Comparison of ENCODE assay signal across 1 cellular context in the genomic region with DNA sequence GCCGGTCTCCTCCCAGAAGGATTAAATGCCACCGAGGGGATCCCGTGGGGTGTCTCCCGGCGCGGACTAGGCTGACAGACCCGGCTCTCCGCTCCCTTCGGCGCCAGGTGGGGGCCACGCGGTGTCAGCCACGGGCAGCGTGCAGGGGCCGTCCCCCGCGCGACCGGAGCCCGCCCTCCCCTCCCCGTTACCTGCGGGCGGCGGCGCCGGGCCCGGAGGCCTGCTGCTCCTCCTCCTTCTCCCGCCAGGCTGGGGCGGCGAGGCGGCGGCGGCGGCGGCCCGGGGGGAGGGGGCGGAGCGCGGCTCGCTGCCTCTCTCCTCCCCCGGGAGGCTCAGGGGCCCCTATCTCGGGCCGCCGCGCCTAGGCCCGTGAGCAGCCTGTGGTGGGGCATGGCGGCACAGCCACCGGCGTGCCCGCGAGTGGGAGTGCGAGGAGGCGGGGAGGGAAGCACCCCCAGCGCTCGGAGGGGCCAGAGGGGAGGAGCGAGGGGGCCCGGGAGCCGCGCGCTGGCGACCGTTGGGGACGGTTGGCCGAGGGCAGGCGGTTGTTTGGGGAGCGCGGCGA.
TF ChIP-seq lines count a peak whose summit lies in the region.

No MANE protein-coding gene starts in this region.

TF ChIP-seq in K562, 482 proteins besides CTCF, POLR2A, EP300 and RAD21 (continued from another document and continues in another):
- TF ChIP-seq, protein P1, sequence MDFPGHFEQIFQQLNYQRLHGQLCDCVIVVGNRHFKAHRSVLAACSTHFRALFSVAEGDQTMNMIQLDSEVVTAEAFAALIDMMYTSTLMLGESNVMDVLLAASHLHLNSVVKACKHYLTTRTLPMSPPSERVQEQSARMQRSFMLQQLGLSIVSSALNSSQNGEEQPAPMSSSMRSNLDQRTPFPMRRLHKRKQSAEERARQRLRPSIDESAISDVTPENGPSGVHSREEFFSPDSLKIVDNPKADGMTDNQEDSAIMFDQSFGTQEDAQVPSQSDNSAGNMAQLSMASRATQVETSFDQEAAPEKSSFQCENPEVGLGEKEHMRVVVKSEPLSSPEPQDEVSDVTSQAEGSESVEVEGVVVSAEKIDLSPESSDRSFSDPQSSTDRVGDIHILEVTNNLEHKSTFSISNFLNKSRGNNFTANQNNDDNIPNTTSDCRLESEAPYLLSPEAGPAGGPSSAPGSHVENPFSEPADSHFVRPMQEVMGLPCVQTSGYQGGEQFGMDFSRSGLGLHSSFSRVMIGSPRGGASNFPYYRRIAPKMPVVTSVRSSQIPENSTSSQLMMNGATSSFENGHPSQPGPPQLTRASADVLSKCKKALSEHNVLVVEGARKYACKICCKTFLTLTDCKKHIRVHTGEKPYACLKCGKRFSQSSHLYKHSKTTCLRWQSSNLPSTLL (IDR thresholded peaks at IDR 0.05), result no peak
- TF ChIP-seq, protein P2, sequence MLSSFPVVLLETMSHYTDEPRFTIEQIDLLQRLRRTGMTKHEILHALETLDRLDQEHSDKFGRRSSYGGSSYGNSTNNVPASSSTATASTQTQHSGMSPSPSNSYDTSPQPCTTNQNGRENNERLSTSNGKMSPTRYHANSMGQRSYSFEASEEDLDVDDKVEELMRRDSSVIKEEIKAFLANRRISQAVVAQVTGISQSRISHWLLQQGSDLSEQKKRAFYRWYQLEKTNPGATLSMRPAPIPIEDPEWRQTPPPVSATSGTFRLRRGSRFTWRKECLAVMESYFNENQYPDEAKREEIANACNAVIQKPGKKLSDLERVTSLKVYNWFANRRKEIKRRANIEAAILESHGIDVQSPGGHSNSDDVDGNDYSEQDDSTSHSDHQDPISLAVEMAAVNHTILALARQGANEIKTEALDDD (IDR thresholded peaks at IDR 0.05), result no peak
- no peak for TF ChIP-seq TFAM (CRISPR knock-in tag; conservative IDR thresholded peaks at IDR 0.05)
- TF ChIP-seq, protein P3, sequence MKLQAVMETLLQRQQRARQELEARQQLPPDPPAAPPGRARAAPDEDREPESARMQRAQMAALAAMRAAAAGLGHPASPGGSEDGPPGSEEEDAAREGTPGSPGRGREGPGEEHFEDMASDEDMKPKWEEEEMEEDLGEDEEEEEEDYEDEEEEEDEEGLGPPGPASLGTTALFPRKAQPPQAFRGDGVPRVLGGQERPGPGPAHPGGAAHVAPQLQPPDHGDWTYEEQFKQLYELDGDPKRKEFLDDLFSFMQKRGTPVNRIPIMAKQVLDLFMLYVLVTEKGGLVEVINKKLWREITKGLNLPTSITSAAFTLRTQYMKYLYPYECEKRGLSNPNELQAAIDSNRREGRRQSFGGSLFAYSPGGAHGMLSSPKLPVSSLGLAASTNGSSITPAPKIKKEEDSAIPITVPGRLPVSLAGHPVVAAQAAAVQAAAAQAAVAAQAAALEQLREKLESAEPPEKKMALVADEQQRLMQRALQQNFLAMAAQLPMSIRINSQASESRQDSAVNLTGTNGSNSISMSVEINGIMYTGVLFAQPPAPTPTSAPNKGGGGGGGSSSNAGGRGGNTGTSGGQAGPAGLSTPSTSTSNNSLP (IDR thresholded peaks at IDR 0.05; ENCODE audit: borderline replicate concordance, low read depth, low read length), result no peak
- TF ChIP-seq MED1 (CRISPR knock-in tag; IDR thresholded peaks at IDR 0.05; ENCODE audit: borderline replicate concordance), result no peak
- TF ChIP-seq, protein P4, sequence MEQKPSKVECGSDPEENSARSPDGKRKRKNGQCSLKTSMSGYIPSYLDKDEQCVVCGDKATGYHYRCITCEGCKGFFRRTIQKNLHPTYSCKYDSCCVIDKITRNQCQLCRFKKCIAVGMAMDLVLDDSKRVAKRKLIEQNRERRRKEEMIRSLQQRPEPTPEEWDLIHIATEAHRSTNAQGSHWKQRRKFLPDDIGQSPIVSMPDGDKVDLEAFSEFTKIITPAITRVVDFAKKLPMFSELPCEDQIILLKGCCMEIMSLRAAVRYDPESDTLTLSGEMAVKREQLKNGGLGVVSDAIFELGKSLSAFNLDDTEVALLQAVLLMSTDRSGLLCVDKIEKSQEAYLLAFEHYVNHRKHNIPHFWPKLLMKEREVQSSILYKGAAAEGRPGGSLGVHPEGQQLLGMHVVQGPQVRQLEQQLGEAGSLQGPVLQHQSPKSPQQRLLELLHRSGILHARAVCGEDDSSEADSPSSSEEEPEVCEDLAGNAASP (IDR thresholded peaks at IDR 0.05), result no peak
- TF ChIP-seq ZNF174 (CRISPR knock-in tag; IDR thresholded peaks at IDR 0.05), result no peak
- TF ChIP-seq, protein P5, sequence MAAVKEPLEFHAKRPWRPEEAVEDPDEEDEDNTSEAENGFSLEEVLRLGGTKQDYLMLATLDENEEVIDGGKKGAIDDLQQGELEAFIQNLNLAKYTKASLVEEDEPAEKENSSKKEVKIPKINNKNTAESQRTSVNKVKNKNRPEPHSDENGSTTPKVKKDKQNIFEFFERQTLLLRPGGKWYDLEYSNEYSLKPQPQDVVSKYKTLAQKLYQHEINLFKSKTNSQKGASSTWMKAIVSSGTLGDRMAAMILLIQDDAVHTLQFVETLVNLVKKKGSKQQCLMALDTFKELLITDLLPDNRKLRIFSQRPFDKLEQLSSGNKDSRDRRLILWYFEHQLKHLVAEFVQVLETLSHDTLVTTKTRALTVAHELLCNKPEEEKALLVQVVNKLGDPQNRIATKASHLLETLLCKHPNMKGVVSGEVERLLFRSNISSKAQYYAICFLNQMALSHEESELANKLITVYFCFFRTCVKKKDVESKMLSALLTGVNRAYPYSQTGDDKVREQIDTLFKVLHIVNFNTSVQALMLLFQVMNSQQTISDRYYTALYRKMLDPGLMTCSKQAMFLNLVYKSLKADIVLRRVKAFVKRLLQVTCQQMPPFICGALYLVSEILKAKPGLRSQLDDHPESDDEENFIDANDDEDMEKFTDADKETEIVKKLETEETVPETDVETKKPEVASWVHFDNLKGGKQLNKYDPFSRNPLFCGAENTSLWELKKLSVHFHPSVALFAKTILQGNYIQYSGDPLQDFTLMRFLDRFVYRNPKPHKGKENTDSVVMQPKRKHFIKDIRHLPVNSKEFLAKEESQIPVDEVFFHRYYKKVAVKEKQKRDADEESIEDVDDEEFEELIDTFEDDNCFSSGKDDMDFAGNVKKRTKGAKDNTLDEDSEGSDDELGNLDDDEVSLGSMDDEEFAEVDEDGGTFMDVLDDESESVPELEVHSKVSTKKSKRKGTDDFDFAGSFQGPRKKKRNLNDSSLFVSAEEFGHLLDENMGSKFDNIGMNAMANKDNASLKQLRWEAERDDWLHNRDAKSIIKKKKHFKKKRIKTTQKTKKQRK (IDR thresholded peaks at IDR 0.05; ENCODE audit: borderline replicate concordance, low read depth, low read length), result no peak
- TF ChIP-seq NFIC (IDR thresholded peaks at IDR 0.05), result no peak
- no peak for TF ChIP-seq FOXA3 (CRISPR knock-in tag; conservative IDR thresholded peaks at IDR 0.05 in 1 of 2, IDR thresholded peaks at IDR 0.05 in 1 of 2)
- TF ChIP-seq RAD51 (IDR thresholded peaks at IDR 0.05; ENCODE audit: borderline replicate concordance, low read depth), result no peak
- no peak for TF ChIP-seq BRD9 (IDR thresholded peaks at IDR 0.05; ENCODE audit: low read depth, partially characterized antibody)
- TF ChIP-seq POLR2AphosphoS5 (IDR thresholded peaks at IDR 0.05; ENCODE audit: control insufficient read depth, insufficient read depth, low read depth, low read length), result no peak
- TF ChIP-seq SMAD1 (IDR thresholded peaks at IDR 0.05; ENCODE audit: low read depth, low read length, partially characterized antibody), result no peak
- no peak for TF ChIP-seq CBX2 (IDR thresholded peaks at IDR 0.05; ENCODE audit: insufficient read depth, low read length, poor library complexity, severe bottlenecking)
- TF ChIP-seq EWSR1 (IDR thresholded peaks at IDR 0.05; ENCODE audit: borderline replicate concordance, low read depth, partially characterized antibody), result no peak
- TF ChIP-seq PTTG1 (tag; IDR thresholded peaks at IDR 0.05; ENCODE audit: low read depth), result no peak
- TF ChIP-seq OTX1 (CRISPR knock-in tag; IDR thresholded peaks at IDR 0.05), result no peak
- peak; percentile 42; the same call in 1 of the 2 replicates for TF ChIP-seq SIN3B (IDR thresholded peaks at IDR 0.05; ENCODE audit: low read depth)
- no peak for TF ChIP-seq MIER1 (IDR thresholded peaks at IDR 0.05; ENCODE audit: low read depth)
- TF ChIP-seq, protein P6, sequence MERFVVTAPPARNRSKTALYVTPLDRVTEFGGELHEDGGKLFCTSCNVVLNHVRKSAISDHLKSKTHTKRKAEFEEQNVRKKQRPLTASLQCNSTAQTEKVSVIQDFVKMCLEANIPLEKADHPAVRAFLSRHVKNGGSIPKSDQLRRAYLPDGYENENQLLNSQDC (CRISPR knock-in tag; IDR thresholded peaks at IDR 0.05), result no peak
- TF ChIP-seq CAMTA2 (CRISPR knock-in tag; conservative IDR thresholded peaks at IDR 0.05), result no peak
- TF ChIP-seq, protein P7, sequence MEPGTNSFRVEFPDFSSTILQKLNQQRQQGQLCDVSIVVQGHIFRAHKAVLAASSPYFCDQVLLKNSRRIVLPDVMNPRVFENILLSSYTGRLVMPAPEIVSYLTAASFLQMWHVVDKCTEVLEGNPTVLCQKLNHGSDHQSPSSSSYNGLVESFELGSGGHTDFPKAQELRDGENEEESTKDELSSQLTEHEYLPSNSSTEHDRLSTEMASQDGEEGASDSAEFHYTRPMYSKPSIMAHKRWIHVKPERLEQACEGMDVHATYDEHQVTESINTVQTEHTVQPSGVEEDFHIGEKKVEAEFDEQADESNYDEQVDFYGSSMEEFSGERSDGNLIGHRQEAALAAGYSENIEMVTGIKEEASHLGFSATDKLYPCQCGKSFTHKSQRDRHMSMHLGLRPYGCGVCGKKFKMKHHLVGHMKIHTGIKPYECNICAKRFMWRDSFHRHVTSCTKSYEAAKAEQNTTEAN (CRISPR knock-in tag; IDR thresholded peaks at IDR 0.05), result no peak
- no peak for TF ChIP-seq CEBPG (CRISPR knock-in tag; IDR thresholded peaks at IDR 0.05)
- TF ChIP-seq CEBPG (tag; conservative IDR thresholded peaks at IDR 0.05 in 1 of 2, IDR thresholded peaks at IDR 0.05 in 1 of 2), result no peak
- TF ChIP-seq, protein P8, sequence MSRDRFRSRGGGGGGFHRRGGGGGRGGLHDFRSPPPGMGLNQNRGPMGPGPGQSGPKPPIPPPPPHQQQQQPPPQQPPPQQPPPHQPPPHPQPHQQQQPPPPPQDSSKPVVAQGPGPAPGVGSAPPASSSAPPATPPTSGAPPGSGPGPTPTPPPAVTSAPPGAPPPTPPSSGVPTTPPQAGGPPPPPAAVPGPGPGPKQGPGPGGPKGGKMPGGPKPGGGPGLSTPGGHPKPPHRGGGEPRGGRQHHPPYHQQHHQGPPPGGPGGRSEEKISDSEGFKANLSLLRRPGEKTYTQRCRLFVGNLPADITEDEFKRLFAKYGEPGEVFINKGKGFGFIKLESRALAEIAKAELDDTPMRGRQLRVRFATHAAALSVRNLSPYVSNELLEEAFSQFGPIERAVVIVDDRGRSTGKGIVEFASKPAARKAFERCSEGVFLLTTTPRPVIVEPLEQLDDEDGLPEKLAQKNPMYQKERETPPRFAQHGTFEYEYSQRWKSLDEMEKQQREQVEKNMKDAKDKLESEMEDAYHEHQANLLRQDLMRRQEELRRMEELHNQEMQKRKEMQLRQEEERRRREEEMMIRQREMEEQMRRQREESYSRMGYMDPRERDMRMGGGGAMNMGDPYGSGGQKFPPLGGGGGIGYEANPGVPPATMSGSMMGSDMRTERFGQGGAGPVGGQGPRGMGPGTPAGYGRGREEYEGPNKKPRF (IDR thresholded peaks at IDR 0.05; ENCODE audit: low read depth, low read length), result no peak
- TF ChIP-seq POLR3G (IDR thresholded peaks at IDR 0.05; ENCODE audit: extremely low read depth, insufficient read length, insufficient replicate concordance), result no peak
- no peak for TF ChIP-seq NFXL1 (CRISPR knock-in tag; IDR thresholded peaks at IDR 0.05)
- TF ChIP-seq, protein P9, sequence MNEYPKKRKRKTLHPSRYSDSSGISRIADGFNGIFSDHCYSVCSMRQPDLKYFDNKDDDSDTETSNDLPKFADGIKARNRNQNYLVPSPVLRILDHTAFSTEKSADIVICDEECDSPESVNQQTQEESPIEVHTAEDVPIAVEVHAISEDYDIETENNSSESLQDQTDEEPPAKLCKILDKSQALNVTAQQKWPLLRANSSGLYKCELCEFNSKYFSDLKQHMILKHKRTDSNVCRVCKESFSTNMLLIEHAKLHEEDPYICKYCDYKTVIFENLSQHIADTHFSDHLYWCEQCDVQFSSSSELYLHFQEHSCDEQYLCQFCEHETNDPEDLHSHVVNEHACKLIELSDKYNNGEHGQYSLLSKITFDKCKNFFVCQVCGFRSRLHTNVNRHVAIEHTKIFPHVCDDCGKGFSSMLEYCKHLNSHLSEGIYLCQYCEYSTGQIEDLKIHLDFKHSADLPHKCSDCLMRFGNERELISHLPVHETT (CRISPR knock-in tag; conservative IDR thresholded peaks at IDR 0.05 in 1 of 2, IDR thresholded peaks at IDR 0.05 in 1 of 2), result peak in 1 of 2 experiments; percentile 99; a peak in 2 of 4 replicates
- no peak for TF ChIP-seq CHCHD3 (CRISPR knock-in tag; IDR thresholded peaks at IDR 0.05)
- no peak for TF ChIP-seq LARP7 (IDR thresholded peaks at IDR 0.05)
- no peak for TF ChIP-seq RFX1 (IDR thresholded peaks at IDR 0.05)
- TF ChIP-seq ZNF347 (CRISPR knock-in tag; IDR thresholded peaks at IDR 0.05; ENCODE audit: low read depth), result no peak
- no peak for TF ChIP-seq ZNF133 (CRISPR knock-in tag; IDR thresholded peaks at IDR 0.05)
- TF ChIP-seq TBP (optimal IDR thresholded peaks at IDR 0.05; ENCODE audit: low read depth, low read length), result peak; percentile 23
- no peak for TF ChIP-seq HIVEP1 (CRISPR knock-in tag; IDR thresholded peaks at IDR 0.05)
- TF ChIP-seq PCBP2 (IDR thresholded peaks at IDR 0.05; ENCODE audit: low read depth, low read length, poor library complexity, severe bottlenecking), result peak; percentile 97
- TF ChIP-seq, protein P10, sequence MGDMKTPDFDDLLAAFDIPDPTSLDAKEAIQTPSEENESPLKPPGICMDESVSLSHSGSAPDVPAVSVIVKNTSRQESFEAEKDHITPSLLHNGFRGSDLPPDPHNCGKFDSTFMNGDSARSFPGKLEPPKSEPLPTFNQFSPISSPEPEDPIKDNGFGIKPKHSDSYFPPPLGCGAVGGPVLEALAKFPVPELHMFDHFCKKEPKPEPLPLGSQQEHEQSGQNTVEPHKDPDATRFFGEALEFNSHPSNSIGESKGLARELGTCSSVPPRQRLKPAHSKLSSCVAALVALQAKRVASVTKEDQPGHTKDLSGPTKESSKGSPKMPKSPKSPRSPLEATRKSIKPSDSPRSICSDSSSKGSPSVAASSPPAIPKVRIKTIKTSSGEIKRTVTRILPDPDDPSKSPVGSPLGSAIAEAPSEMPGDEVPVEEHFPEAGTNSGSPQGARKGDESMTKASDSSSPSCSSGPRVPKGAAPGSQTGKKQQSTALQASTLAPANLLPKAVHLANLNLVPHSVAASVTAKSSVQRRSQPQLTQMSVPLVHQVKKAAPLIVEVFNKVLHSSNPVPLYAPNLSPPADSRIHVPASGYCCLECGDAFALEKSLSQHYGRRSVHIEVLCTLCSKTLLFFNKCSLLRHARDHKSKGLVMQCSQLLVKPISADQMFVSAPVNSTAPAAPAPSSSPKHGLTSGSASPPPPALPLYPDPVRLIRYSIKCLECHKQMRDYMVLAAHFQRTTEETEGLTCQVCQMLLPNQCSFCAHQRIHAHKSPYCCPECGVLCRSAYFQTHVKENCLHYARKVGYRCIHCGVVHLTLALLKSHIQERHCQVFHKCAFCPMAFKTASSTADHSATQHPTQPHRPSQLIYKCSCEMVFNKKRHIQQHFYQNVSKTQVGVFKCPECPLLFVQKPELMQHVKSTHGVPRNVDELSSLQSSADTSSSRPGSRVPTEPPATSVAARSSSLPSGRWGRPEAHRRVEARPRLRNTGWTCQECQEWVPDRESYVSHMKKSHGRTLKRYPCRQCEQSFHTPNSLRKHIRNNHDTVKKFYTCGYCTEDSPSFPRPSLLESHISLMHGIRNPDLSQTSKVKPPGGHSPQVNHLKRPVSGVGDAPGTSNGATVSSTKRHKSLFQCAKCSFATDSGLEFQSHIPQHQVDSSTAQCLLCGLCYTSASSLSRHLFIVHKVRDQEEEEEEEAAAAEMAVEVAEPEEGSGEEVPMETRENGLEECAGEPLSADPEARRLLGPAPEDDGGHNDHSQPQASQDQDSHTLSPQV (IDR thresholded peaks at IDR 0.05), result peak; percentile 30; the same call in 1 of the 2 replicates
- TF ChIP-seq EP400 (IDR thresholded peaks at IDR 0.05), result peak; percentile 72; the same call in 1 of the 2 replicates
- TF ChIP-seq FUS (optimal IDR thresholded peaks at IDR 0.05; ENCODE audit: low read depth, low read length), result no peak
- TF ChIP-seq MTA2 (IDR thresholded peaks at IDR 0.05; ENCODE audit: low read depth), result no peak
